Comparison of ENCODE assay signal across 1 cellular context in genomic region chr7:103380395-103381191, GRCh38.
TF ChIP-seq lines count a peak whose summit lies in the region.

No MANE protein-coding gene starts in this region.

TF ChIP-seq in HEK293, 187 proteins besides CTCF, POLR2A, EP300 and RAD21 (continued from another document):
- no peak for TF ChIP-seq INSM2 (tag by site-specific recombination; IDR thresholded peaks at IDR 0.05)
- TF ChIP-seq ZNF521 (tag by site-specific recombination; IDR thresholded peaks at IDR 0.05): 0 out of 2 replicates have a peak, but pooled peaks have one; percentile 1
- no peak for TF ChIP-seq ZNF529 (tag by site-specific recombination; IDR thresholded peaks at IDR 0.05; ENCODE audit: insufficient replicate concordance)
- TF ChIP-seq HIC1 (tag by site-specific recombination; IDR thresholded peaks at IDR 0.05): no peak
- TF ChIP-seq ZBTB48 (tag by site-specific recombination; IDR thresholded peaks at IDR 0.05): no peak
- no peak for TF ChIP-seq SP2 (tag by site-specific recombination; IDR thresholded peaks at IDR 0.05)
- no peak for TF ChIP-seq ZNF221 (tag by site-specific recombination; IDR thresholded peaks at IDR 0.05; ENCODE audit: borderline replicate concordance)
- TF ChIP-seq ZNF354C (tag by site-specific recombination; IDR thresholded peaks at IDR 0.05; ENCODE audit: borderline replicate concordance, low read depth): no peak
- TF ChIP-seq ZNF302 (tag by site-specific recombination; IDR thresholded peaks at IDR 0.05; ENCODE audit: low read depth): no peak
- no peak for TF ChIP-seq TCF7L2 (IDR thresholded peaks at IDR 0.05; ENCODE audit: borderline replicate concordance, low read depth, low read length)
- TF ChIP-seq BCL6B (tag by site-specific recombination; IDR thresholded peaks at IDR 0.05): no peak
